ENCODE assay signal across 29 cellular contexts in genomic region chr6:145073811-145074210, GRCh38.
"Had no signal": no experiment of that assay in that cellular context is flagged by ENCODE, and none has a peak within 500 bp of the region (broad histone marks: within the 10 kb centered on the region; RNA-seq: fewer than 3 reads in every experiment).

No MANE protein-coding gene starts in this region.

- H3K4me3 Mint-ChIP-seq: activated B cell treated with CpG ODN at 0.5 μM for 24 hours; activated CD4-positive, alpha-beta memory T cell treated with anti-CD3 and anti-CD28 coated beads for 36 hours; activated naive CD8-positive, alpha-beta T cell; activated T-cell treated with anti-CD3 and anti-CD28 coated beads, Interleukin-2, amount 50 U/mL, for 24 hours; activated T-cell treated with anti-CD3 and anti-CD28 coated beads, Interleukin-2, amount 50 U/mL, for 72 hours; T-helper 17 cell; T-helper 2 cell treated with Interferon-gamma antibody and Interleukin-4, amounts not matched to agents 5 μg/mL and 100 μg/mL, for 36 hours had no signal

- DNase-seq: activated B cell treated with CpG ODN at 0.5 μM for 24 hours; activated CD4-positive, alpha-beta memory T cell treated with anti-CD3 and anti-CD28 coated beads for 36 hours; activated CD4-positive, alpha-beta T cell treated with anti-CD3 and anti-CD28 coated beads for 48 hours; activated CD8-positive, alpha-beta memory T cell treated with anti-CD3 and anti-CD28 coated beads, Interleukin-2, amount 50 U/mL, for 48 hours; activated gamma-delta T cell treated with Interleukin-2 at 50 U/mL for 16 hours; activated naive CD4-positive, alpha-beta T cell treated with anti-CD3 and anti-CD28 coated beads, Interleukin-2, amount 50 U/mL, for 16 hours; activated naive CD4-positive, alpha-beta T cell treated with Interleukin-2 at 50 U/mL for 16 hours; activated T-cell treated with anti-CD3 and anti-CD28 coated beads for 4 hours; activated T-cell treated with anti-CD3 and anti-CD28 coated beads, Interleukin-2, amount 50 U/mL, for 24 hours; activated T-cell treated with anti-CD3 and anti-CD28 coated beads, Interleukin-2, amount 50 U/mL, for 72 hours; amniotic stem cell; anterior cingulate cortex; body of pancreas; caudate nucleus; cortex of kidney; dermis blood vessel endothelial cell; effector CD8-positive, alpha-beta T cell; esophagus squamous epithelium; foreskin melanocyte; heart right ventricle; T-helper 1 cell; T-helper 17 cell; T1000; WERI-Rb-1 had no signal

- H3K27me3 Mint-ChIP-seq: activated B cell treated with CpG ODN at 0.5 μM for 24 hours had no signal

- H3K9me3 Mint-ChIP-seq: activated B cell treated with CpG ODN at 0.5 μM for 24 hours; activated CD4-positive, alpha-beta memory T cell treated with anti-CD3 and anti-CD28 coated beads for 36 hours; activated T-cell treated with anti-CD3 and anti-CD28 coated beads, Interleukin-2, amount 50 U/mL, for 24 hours; T-helper 2 cell treated with Interferon-gamma antibody and Interleukin-4, amounts not matched to agents 5 μg/mL and 100 μg/mL, for 36 hours had no signal

- H3K36me3 ChIP-seq: esophagus squamous epithelium, gastroesophageal sphincter, heart right ventricle, WERI-Rb-1 had no signal

- H3K27me3 ChIP-seq: body of pancreas, esophagus squamous epithelium, gastroesophageal sphincter, heart right ventricle had no signal

- H3K27ac ChIP-seq: body of pancreas, epithelial cell of prostate, esophagus squamous epithelium, gastroesophageal sphincter, heart right ventricle, WERI-Rb-1 had no signal

- H3K4me1 ChIP-seq: body of pancreas, esophagus squamous epithelium, heart right ventricle had no signal

- H3K4me1 Mint-ChIP-seq: activated B cell treated with CpG ODN at 0.5 μM for 24 hours, T-helper 17 cell had no signal

- H3K27ac Mint-ChIP-seq: activated B cell treated with CpG ODN at 0.5 μM for 24 hours; activated CD4-positive, alpha-beta memory T cell treated with anti-CD3 and anti-CD28 coated beads for 36 hours; activated naive CD8-positive, alpha-beta T cell; activated T-cell treated with anti-CD3 and anti-CD28 coated beads, Interleukin-2, amount 50 U/mL, for 24 hours; activated T-cell treated with anti-CD3 and anti-CD28 coated beads, Interleukin-2, amount 50 U/mL, for 72 hours; T-helper 17 cell; T-helper 2 cell treated with Interferon-gamma antibody and Interleukin-4, amounts not matched to agents 5 μg/mL and 100 μg/mL, for 36 hours had no signal

- ATAC-seq: activated CD4-positive, CD25-positive, alpha-beta regulatory T cell treated with anti-CD3 and anti-CD28 coated beads, Interleukin-2, amount 50 U/mL, for 24 hours; activated T-cell treated with anti-CD3 and anti-CD28 coated beads, Interleukin-2, amount 50 U/mL, for 72 hours; body of pancreas; gastroesophageal sphincter; heart right ventricle; T-helper 17 cell had no signal

- H3K36me3 Mint-ChIP-seq: activated CD4-positive, alpha-beta memory T cell treated with anti-CD3 and anti-CD28 coated beads for 36 hours; activated naive CD8-positive, alpha-beta T cell had no signal

- H3K9me3 ChIP-seq: body of pancreas, esophagus squamous epithelium had no signal

- H3K4me3 ChIP-seq: body of pancreas, esophagus squamous epithelium, gastroesophageal sphincter, heart right ventricle had no signal
